ENCODE assay signal across 9 cellular contexts in genomic region chr17:74859439-74860228, GRCh38. TPM values are rescaled to one million over a fixed set of nuclear protein-coding genes. Genes with fewer than 3 reads are reported as not detected.
DNase-seq lines count a peak whose midpoint lies in the region; ATAC-seq and TF ChIP-seq lines count a peak whose summit lies in the region.
"Had no signal": no experiment of that assay in that cellular context is flagged by ENCODE, and none has a peak within 500 bp of the region (broad histone marks: within the 10 kb centered on the region; RNA-seq: fewer than 3 reads in every experiment).

Gene GRIN2C, minus strand, starts transcription at chr17:74859885. Its CDS starts 4,793 bp downstream, at chr17:74855092.

- H3K9me3 ChIP-seq in CD4-positive, alpha-beta T cell (ENCODE audit: control insufficient read depth, low read length): no peaks in the 10 kb centered on the region
- H3K9me3 ChIP-seq in Loucy (ENCODE audit: insufficient read depth, low read depth, low read length): no peaks in the 10 kb centered on the region
- no peaks in the 10 kb centered on the region for H3K9me3 ChIP-seq in naive thymus-derived CD4-positive, alpha-beta T cell (ENCODE audit: control insufficient read depth in 2 of 3, low read length in 3 of 3)

- no peak within 1 kb of the TSS for H3K27ac Mint-ChIP-seq in CD4-positive, alpha-beta T cell
- H3K27ac Mint-ChIP-seq in naive thymus-derived CD4-positive, alpha-beta T cell: peak within 1 kb of the TSS in 1 of 9 donors; percentile 65

- peak; percentile 44 for ATAC-seq in CD4-positive, alpha-beta T cell (ENCODE audit: poor library complexity)
- peak; percentile 60 for ATAC-seq in naive thymus-derived CD4-positive, alpha-beta T cell
- ATAC-seq in GM19455 (IDR thresholded peaks at IDR 0.05; ENCODE audit: unreplicated experiment): no peak

- CTCF ChIA-PET in CD4-positive, alpha-beta T cell (lab: Charles Lee): interaction anchor here (0.5 to 2.1 kb wide), 6 partner anchors 9 to 193 kb away, joined by 3 to 9 read pairs (median 4); partner anchors contain the start of gene FDXR
- CTCF ChIA-PET in naive thymus-derived CD4-positive, alpha-beta T cell (lab: Charles Lee): interaction anchor here (1.1 to 3.4 kb wide), 2 partner anchors 69 to 115 kb away, joined by 3 to 14 read pairs; no protein-coding TSS in a partner anchor

- intact Hi-C loops in CD4-positive, alpha-beta T cell (cut with DNase I, micrococcal nuclease): loop anchor here in 1 of 2 experiments (5.0 kb wide), 1 partner anchor 112 kb away; the partner anchor contains the start of gene NHERF1
- intact Hi-C loops in naive thymus-derived CD4-positive, alpha-beta T cell (cut with micrococcal nuclease): loop anchor here in 1 of 2 donors (1.0 to 5.0 kb wide), 2 partner anchors 115 to 482 kb away; no protein-coding TSS in a partner anchor

- no peaks in the 10 kb centered on the region for H3K4me1 ChIP-seq in Loucy (ENCODE audit: insufficient read depth, low read length, poor library complexity, severe bottlenecking)
- H3K4me1 ChIP-seq in naive thymus-derived CD4-positive, alpha-beta T cell (ENCODE audit: control insufficient read depth in 2 of 2, insufficient read depth in 2 of 2, low read length in 2 of 2): peaks cover 12 to 15% of the 10 kb centered on the region in 2 donors

- peak in 5 of 10 experiments; percentile 18 to 39 (median 31) for DNase-seq in CD4-positive, alpha-beta T cell
- DNase-seq in astrocyte of the cerebellum (ENCODE audit: low read depth) (no peak), NCI-H2081 (lab: John Stamatoyannopoulos, UW) (no peak), cerebellar cortex (ENCODE audit: low spot score) (no peak), NCI-H526 treated with DMSO at 0.1 percent for 48 hours (lab: John Stamatoyannopoulos, UW) (no peak)
- peak in 8 of 9 donors; percentile 15 to 52 (median 42) for DNase-seq in naive thymus-derived CD4-positive, alpha-beta T cell

- H3K9me2 ChIP-seq in Loucy (replicated peaks; ENCODE audit: low read depth, low read length): no peaks in the 10 kb centered on the region

- peak within 1 kb of the TSS; percentile 4 for H3K4me2 ChIP-seq in Loucy (ENCODE audit: low read depth, low read length, poor library complexity, severe bottlenecking)

- H3K9ac ChIP-seq in Loucy (ENCODE audit: low read depth, low read length, poor library complexity, severe bottlenecking): no peak within 1 kb of the TSS

- no peaks in the 10 kb centered on the region for H3K9me3 Mint-ChIP-seq in CD4-positive, alpha-beta T cell
- no peaks in the 10 kb centered on the region for H3K9me3 Mint-ChIP-seq in naive thymus-derived CD4-positive, alpha-beta T cell

- H3K36me3 Mint-ChIP-seq in CD4-positive, alpha-beta T cell (ENCODE audit: low read depth): no peaks in the 10 kb centered on the region
- peaks cover 0 to 7% (median 0%) of the 10 kb centered on the region in 5 donors for H3K36me3 Mint-ChIP-seq in naive thymus-derived CD4-positive, alpha-beta T cell

- peaks cover 13% of the 10 kb centered on the region for H3K4me1 Mint-ChIP-seq in CD4-positive, alpha-beta T cell (ENCODE audit: low read depth)
- peaks cover 0 to 16% (median 12%) of the 10 kb centered on the region in 7 donors for H3K4me1 Mint-ChIP-seq in naive thymus-derived CD4-positive, alpha-beta T cell

- in situ Hi-C loops in astrocyte of the cerebellum (cut with HindIII; ENCODE audit: low sequenced_read_pairs): loop anchor here (5.0 kb wide), 1 partner anchor 67 kb away; no protein-coding TSS in a partner anchor

- H3K27ac ChIP-seq in CD4-positive, alpha-beta T cell (ENCODE audit: low read depth, low read length): no peak within 1 kb of the TSS
- no peak within 1 kb of the TSS for H3K27ac ChIP-seq in naive thymus-derived CD4-positive, alpha-beta T cell (ENCODE audit: low read depth, low read length)

- H3K36me3 ChIP-seq in Loucy (ENCODE audit: insufficient read depth, low read length): no peaks in the 10 kb centered on the region
- H3K36me3 ChIP-seq in naive thymus-derived CD4-positive, alpha-beta T cell (ENCODE audit: control insufficient read depth in 2 of 3, insufficient read depth in 3 of 3, low read length in 3 of 3): no peaks in the 10 kb centered on the region

- H3K4me3 ChIP-seq in Loucy (ENCODE audit: low read length, poor library complexity, severe bottlenecking) (no peak within 1 kb of the TSS), astrocyte of the cerebellum (ENCODE audit: low read depth, low read length) (peak within 1 kb of the TSS; percentile 20)
- peak within 1 kb of the TSS; percentile 27 for H3K4me3 ChIP-seq in naive thymus-derived CD4-positive, alpha-beta T cell (ENCODE audit: low read length)

- no peaks in the 10 kb centered on the region for H4K20me1 ChIP-seq in Loucy (ENCODE audit: insufficient read depth, low read length, poor library complexity, severe bottlenecking)

- peaks cover 73% of the 10 kb centered on the region for H3K27me3 Mint-ChIP-seq in CD4-positive, alpha-beta T cell
- peaks cover 40 to 70% (median 56%) of the 10 kb centered on the region in 5 donors for H3K27me3 Mint-ChIP-seq in naive thymus-derived CD4-positive, alpha-beta T cell

- H3K27me3 ChIP-seq in CD4-positive, alpha-beta T cell (ENCODE audit: control insufficient read depth, insufficient read depth, low read length): peaks cover 68% of the 10 kb centered on the region
- H3K27me3 ChIP-seq in Loucy (ENCODE audit: insufficient read depth, low read length, poor library complexity, severe bottlenecking): no peaks in the 10 kb centered on the region
- peaks cover 8 to 17% of the 10 kb centered on the region in 2 donors for H3K27me3 ChIP-seq in naive thymus-derived CD4-positive, alpha-beta T cell (ENCODE audit: control insufficient read depth in 2 of 2, insufficient read depth in 2 of 2, low read length in 2 of 2)

- H3K79me2 ChIP-seq in Loucy (ENCODE audit: insufficient read depth, low read length): no peaks in the 10 kb centered on the region

- H3K4me3 Mint-ChIP-seq in CD4-positive, alpha-beta T cell: peak within 1 kb of the TSS; percentile 69
- peak within 1 kb of the TSS; percentile 54 to 78 (median 68) for H3K4me3 Mint-ChIP-seq in naive thymus-derived CD4-positive, alpha-beta T cell

- no peak within 1 kb of the TSS for H2AFZ ChIP-seq in Loucy (ENCODE audit: low read length)

- TF ChIP-seq CTCF in CD4-positive, alpha-beta T cell (IDR thresholded peaks at IDR 0.05): no peak
- TF ChIP-seq CTCF in Loucy (conservative IDR thresholded peaks at IDR 0.05; ENCODE audit: low read length) (no peak), astrocyte of the cerebellum (IDR thresholded peaks at IDR 0.05; ENCODE audit: low read depth, low read length, missing control alignments) (peak; percentile 8)

- no peaks in the 10 kb centered on the region for H3F3A ChIP-seq in Loucy (ENCODE audit: low read depth)

- POLR2A ChIA-PET in CD4-positive, alpha-beta T cell (lab: Charles Lee): interaction anchor here (1.7 kb wide), 1 partner anchor 14 kb away, joined by 4 read pairs; the partner anchor contains the start of gene FDXR
- POLR2A ChIA-PET in naive thymus-derived CD4-positive, alpha-beta T cell (lab: Charles Lee): interaction anchor here (0.6 kb wide), 1 partner anchor 113 kb away, joined by 3 read pairs; no protein-coding TSS in a partner anchor

RNA-seq across cellular contexts. Expression of gene GRIN2C, which starts in this region (rescaled TPM):
- not detected for total RNA-seq in CD4-positive, alpha-beta T cell
- under 1 TPM in 2 of 5 experiments, not detected in 3; 0.12 to 0.15 TPM for total RNA-seq in naive thymus-derived CD4-positive, alpha-beta T cell
- polyA plus RNA-seq in naive thymus-derived CD4-positive, alpha-beta T cell: not detected
- total RNA-seq: dermis microvascular lymphatic vessel endothelial cell had no signal

Comparison
In these comparisons a context has a peak if more than half of its experiments do, and no peak if none do; other contexts are left out.
1. Peak in ATAC-seq in CD4-positive, alpha-beta T cell; RNA of the gene not detected or under 1 TPM.
2. Peak in DNase-seq, ATAC-seq and H3K4me3 ChIP-seq in naive thymus-derived CD4-positive, alpha-beta T cell; RNA of the gene not detected or under 1 TPM.